ENCODE assay signal across 8 cellular contexts in the genomic region with DNA sequence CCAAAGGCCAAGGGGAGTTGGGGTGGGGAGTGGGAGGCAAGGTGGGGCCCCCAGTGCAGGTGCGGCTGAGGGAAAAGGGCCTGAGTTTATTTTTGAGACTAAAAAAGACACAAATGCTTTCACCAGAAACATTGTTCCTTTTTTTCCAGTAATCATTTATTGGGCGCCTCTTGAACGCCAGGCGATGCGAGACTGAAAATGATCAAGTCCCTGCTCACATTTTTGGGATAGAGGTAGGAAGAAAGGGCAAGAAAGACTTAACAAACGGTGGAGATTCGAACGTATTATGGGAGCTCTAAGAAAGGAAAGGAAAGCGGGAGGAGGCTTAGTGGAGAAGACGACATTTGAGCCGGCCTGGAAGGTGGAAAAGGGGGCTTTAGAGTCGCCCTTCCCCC. TPM values are rescaled to one million over a fixed set of nuclear protein-coding genes. Genes with fewer than 3 reads are reported as not detected.
DNase-seq lines count a peak whose midpoint lies in the region; ATAC-seq and TF ChIP-seq lines count a peak whose summit lies in the region.

No MANE protein-coding gene starts in this region.

- ATAC-seq in GM19035 (IDR thresholded peaks at IDR 0.05; ENCODE audit: unreplicated experiment) (no peak), HG03097 (IDR thresholded peaks at IDR 0.05; ENCODE audit: low FRiP score, unreplicated experiment) (no peak)

- H3K27me3 Mint-ChIP-seq in neural crest cell (ENCODE audit: low read depth), result no peaks in the 10 kb centered on the region

- peak overlapping the region; percentile 59 for H3K27ac Mint-ChIP-seq in neural crest cell (ENCODE audit: unreplicated experiment)

- peaks cover 44% of the 10 kb centered on the region for H3K4me1 Mint-ChIP-seq in neural crest cell

- no peak for TF ChIP-seq CTCF in LNCaP clone FGC (IDR thresholded peaks at IDR 0.05; ENCODE audit: control insufficient read depth, extremely low read depth, insufficient read depth)
- no peak for TF ChIP-seq CTCF in neural crest cell (conservative IDR thresholded peaks at IDR 0.05)
- no peak for TF ChIP-seq CTCF in GM10266 (IDR thresholded peaks at IDR 0.05; ENCODE audit: control insufficient read depth, insufficient read depth, low read depth, missing control alignments)

- peak overlapping the region; percentile 85 to 95 (median 91) for H3K9ac ChIP-seq in BLaER1 treated with 17β-estradiol and CSF1 and Interleukin-3, amounts not matched to agents 10 nM and 100 nM
- peak overlapping the region; percentile 53 to 96 for H3K9ac ChIP-seq in duodenal mucosa (ENCODE audit: low read depth in 1 of 2, low read length in 2 of 2)

- H3K36me3 ChIP-seq in BLaER1 treated with 17β-estradiol and CSF1 and Interleukin-3, amounts not matched to agents 10 nM and 100 nM, result peaks cover 31 to 36% (median 34%) of the 10 kb centered on the region in 11 experiments
- H3K36me3 ChIP-seq in duodenal mucosa (ENCODE audit: control insufficient read depth in 1 of 2, insufficient read depth in 2 of 2, low read length in 2 of 2), result peaks cover 10 to 14% of the 10 kb centered on the region in 2 donors

- DNase-seq in LNCaP clone FGC (ENCODE audit: low read depth) (no peak), neural crest cell (ENCODE audit: low read depth, low spot score) (no peak), GM10266 (ENCODE audit: extremely low spot score) (no peak), SW 1271 (lab: John Stamatoyannopoulos, UW) (no peak)

- H3K4me3 ChIP-seq in BLaER1 treated with 17β-estradiol and CSF1 and Interleukin-3, amounts not matched to agents 10 nM and 100 nM, result peak overlapping the region; percentile 81 to 100 (median 90)
- H3K4me3 ChIP-seq in LNCaP clone FGC (ENCODE audit: low read depth, low read length) (peak overlapping the region; percentile 99), duodenal mucosa (ENCODE audit: low read depth in 1 of 2, low read length in 2 of 2) (peak overlapping the region; percentile 68 to 78)

- peak overlapping the region; percentile 68 to 90 (median 84) for H3K27ac ChIP-seq in BLaER1 treated with 17β-estradiol and CSF1 and Interleukin-3, amounts not matched to agents 10 nM and 100 nM
- peak overlapping the region; percentile 78 for H3K27ac ChIP-seq in duodenal mucosa (ENCODE audit: low read depth, low read length)

- H3K4me3 Mint-ChIP-seq in neural crest cell, result peak overlapping the region; percentile 100

- H3K4me1 ChIP-seq in BLaER1 treated with 17β-estradiol and CSF1 and Interleukin-3, amounts not matched to agents 10 nM and 100 nM, result peaks cover 30 to 45% (median 38%) of the 10 kb centered on the region in 10 experiments
- peaks cover 19 to 21% of the 10 kb centered on the region in 2 donors for H3K4me1 ChIP-seq in duodenal mucosa (ENCODE audit: control insufficient read depth in 1 of 2, insufficient read depth in 2 of 2, low read length in 2 of 2)

- H3K4me2 ChIP-seq in BLaER1 treated with 17β-estradiol and CSF1 and Interleukin-3, amounts not matched to agents 10 nM and 100 nM, result peak overlapping the region; percentile 80 to 99 (median 90)

- no peaks in the 10 kb centered on the region for H3K9me3 Mint-ChIP-seq in neural crest cell

- peaks cover 13% of the 10 kb centered on the region for H3K36me3 Mint-ChIP-seq in neural crest cell (ENCODE audit: low read depth)

- H3K27me3 ChIP-seq in BLaER1 treated with 17β-estradiol and CSF1 and Interleukin-3, amounts not matched to agents 10 nM and 100 nM, result no peaks in the 10 kb centered on the region; a peak in 2 of 22 replicates
- H3K27me3 ChIP-seq in duodenal mucosa (ENCODE audit: control insufficient read depth in 1 of 2, insufficient read depth in 2 of 2, low read length in 2 of 2), result peaks cover 2 to 3% of the 10 kb centered on the region in 2 donors

- H4K20me1 ChIP-seq in BLaER1 treated with 17β-estradiol and CSF1 and Interleukin-3, amounts not matched to agents 10 nM and 100 nM, result peaks cover 0 to 38% (median 18%) of the 10 kb centered on the region in 11 experiments; a peak in 16 of 22 replicates

- no peaks in the 10 kb centered on the region for H3K9me3 ChIP-seq in BLaER1 treated with 17β-estradiol and CSF1 and Interleukin-3, amounts not matched to agents 10 nM and 100 nM (replicated peaks in 1 of 11)
- H3K9me3 ChIP-seq in duodenal mucosa (ENCODE audit: control insufficient read depth in 1 of 2, low read length in 2 of 2), result no peaks in the 10 kb centered on the region

RNA-seq across cellular contexts. Expression of a gene that starts 0.8 kb away (rescaled TPM):
- total RNA-seq in neural crest cell, result 261 and 262 TPM in 2 replicates

RNA-seq across cellular contexts. Expression of a gene that starts 2.4 kb away (rescaled TPM):
- total RNA-seq in neural crest cell, result 8.7 and 9.7 TPM in 2 replicates

RNA-seq across cellular contexts. Expression of a gene that starts 18.7 kb away (rescaled TPM):
- 47.9 and 54.3 TPM in 2 replicates for total RNA-seq in neural crest cell

RNA-seq across cellular contexts. Expression of a gene that starts 25.1 kb away (rescaled TPM):
- total RNA-seq in neural crest cell, result not detected in 2 replicates

RNA-seq across cellular contexts. Expression of a gene that starts 39.6 kb away (rescaled TPM):
- not detected in 2 replicates for total RNA-seq in neural crest cell
